Comparison of ENCODE assay signal across 1 cellular context in the genomic region with DNA sequence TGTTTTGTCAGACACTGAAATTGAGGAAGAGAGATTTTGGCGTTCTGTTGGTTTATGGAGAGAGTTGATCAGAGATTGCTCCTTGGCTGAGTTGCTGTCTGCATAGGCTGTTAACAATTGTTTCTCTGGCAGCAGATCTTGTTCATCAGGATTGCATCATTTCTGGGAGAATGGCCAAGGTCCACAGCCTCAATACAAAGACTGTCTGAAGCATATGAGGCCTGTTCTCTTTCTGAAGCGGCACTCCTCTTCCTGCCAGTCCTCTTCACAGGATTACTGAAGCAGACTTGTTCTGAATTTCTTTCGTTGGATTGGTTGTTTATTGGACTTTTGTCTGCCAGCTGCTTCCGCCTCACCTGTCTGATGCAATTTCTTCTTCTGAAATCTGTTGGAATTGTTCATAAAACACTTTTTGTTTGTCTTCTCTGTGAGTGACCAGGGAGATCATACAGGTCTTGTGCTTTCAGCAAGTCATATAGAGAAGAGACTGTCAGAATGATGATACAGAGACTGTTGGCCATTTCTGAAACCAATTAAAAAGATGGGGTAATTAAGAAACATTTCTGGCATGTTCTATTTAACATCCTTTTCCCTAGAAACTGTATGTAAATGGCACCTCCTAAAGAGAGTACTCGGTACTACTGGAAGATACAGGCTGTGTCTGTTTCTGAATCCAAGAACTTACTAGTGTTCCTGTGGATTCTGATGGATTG.
TF ChIP-seq lines count a peak whose summit lies in the region.

No MANE protein-coding gene starts in this region.

TF ChIP-seq in GM12878, 131 proteins besides CTCF, POLR2A, EP300 and RAD21 (continued from another document):
- TF ChIP-seq E4F1 (IDR thresholded peaks at IDR 0.05; ENCODE audit: borderline replicate concordance, partially characterized antibody) (no peak), ZNF274 (IDR thresholded peaks at IDR 0.05; ENCODE audit: insufficient read depth, insufficient read length) (no peak), MTA2 (IDR thresholded peaks at IDR 0.05; ENCODE audit: low read depth) (peak; percentile 38; the same call in 1 of the 2 replicates), IRF3 (IDR thresholded peaks at IDR 0.05) (no peak), TARDBP (IDR thresholded peaks at IDR 0.05; ENCODE audit: borderline replicate concordance) (no peak), NR2C2 (IDR thresholded peaks at IDR 0.05; ENCODE audit: borderline replicate concordance, control insufficient read depth, insufficient read length, low read depth) (no peak), HSF1 (IDR thresholded peaks at IDR 0.05; ENCODE audit: low read depth, low read length) (peak; percentile 59; the same call in 1 of the 2 replicates), ZBED1 (IDR thresholded peaks at IDR 0.05; ENCODE audit: borderline replicate concordance) (no peak), PAX5 (IDR thresholded peaks at IDR 0.05; ENCODE audit: borderline replicate concordance, low read depth, low read length) (no peak), ZNF207 (IDR thresholded peaks at IDR 0.05; ENCODE audit: borderline replicate concordance) (no peak), DPF2 (IDR thresholded peaks at IDR 0.05) (no peak), SMC3 (IDR thresholded peaks at IDR 0.05; ENCODE audit: borderline replicate concordance, low read length) (peak; percentile 10; the same call in 1 of the 2 replicates), CHD2 (IDR thresholded peaks at IDR 0.05; ENCODE audit: borderline replicate concordance, low read depth, low read length) (no peak), SMARCA5 (IDR thresholded peaks at IDR 0.05) (no peak), KAT2A (conservative IDR thresholded peaks at IDR 0.05; ENCODE audit: control insufficient read depth, low read depth, low read length) (no peak), SPI1 (IDR thresholded peaks at IDR 0.05; ENCODE audit: borderline replicate concordance, insufficient read depth, low read depth, low read length) (0 out of 2 replicates have a peak, but pooled peaks have one; percentile 12), ZNF217 (IDR thresholded peaks at IDR 0.05) (no peak), CREM (IDR thresholded peaks at IDR 0.05; ENCODE audit: low read depth) (no peak), IRF4 (IDR thresholded peaks at IDR 0.05; ENCODE audit: low read depth, low read length) (no peak), BACH1 (IDR thresholded peaks at IDR 0.05; ENCODE audit: borderline replicate concordance) (no peak), MEF2B (IDR thresholded peaks at IDR 0.05; ENCODE audit: partially characterized antibody, poor library complexity, severe bottlenecking) (no peak), CHD4 (IDR thresholded peaks at IDR 0.05) (no peak), TAF1 (IDR thresholded peaks at IDR 0.05; ENCODE audit: borderline replicate concordance, low read depth, low read length) (no peak), EED (IDR thresholded peaks at IDR 0.05; ENCODE audit: low read depth) (no peak), RFX5 (IDR thresholded peaks at IDR 0.05; ENCODE audit: low read depth, low read length) (no peak), SREBF1 (IDR thresholded peaks at IDR 0.05; ENCODE audit: low read length) (no peak)
- TF ChIP-seq, protein P1, sequence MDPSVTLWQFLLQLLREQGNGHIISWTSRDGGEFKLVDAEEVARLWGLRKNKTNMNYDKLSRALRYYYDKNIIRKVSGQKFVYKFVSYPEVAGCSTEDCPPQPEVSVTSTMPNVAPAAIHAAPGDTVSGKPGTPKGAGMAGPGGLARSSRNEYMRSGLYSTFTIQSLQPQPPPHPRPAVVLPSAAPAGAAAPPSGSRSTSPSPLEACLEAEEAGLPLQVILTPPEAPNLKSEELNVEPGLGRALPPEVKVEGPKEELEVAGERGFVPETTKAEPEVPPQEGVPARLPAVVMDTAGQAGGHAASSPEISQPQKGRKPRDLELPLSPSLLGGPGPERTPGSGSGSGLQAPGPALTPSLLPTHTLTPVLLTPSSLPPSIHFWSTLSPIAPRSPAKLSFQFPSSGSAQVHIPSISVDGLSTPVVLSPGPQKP (IDR thresholded peaks at IDR 0.05; ENCODE audit: low read depth, low read length) = no peak
- TF ChIP-seq, protein P2, sequence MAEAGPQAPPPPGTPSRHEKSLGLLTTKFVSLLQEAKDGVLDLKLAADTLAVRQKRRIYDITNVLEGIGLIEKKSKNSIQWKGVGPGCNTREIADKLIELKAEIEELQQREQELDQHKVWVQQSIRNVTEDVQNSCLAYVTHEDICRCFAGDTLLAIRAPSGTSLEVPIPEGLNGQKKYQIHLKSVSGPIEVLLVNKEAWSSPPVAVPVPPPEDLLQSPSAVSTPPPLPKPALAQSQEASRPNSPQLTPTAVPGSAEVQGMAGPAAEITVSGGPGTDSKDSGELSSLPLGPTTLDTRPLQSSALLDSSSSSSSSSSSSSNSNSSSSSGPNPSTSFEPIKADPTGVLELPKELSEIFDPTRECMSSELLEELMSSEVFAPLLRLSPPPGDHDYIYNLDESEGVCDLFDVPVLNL (IDR thresholded peaks at IDR 0.05; ENCODE audit: low read depth, low read length) = no peak
- TF ChIP-seq, protein P3, sequence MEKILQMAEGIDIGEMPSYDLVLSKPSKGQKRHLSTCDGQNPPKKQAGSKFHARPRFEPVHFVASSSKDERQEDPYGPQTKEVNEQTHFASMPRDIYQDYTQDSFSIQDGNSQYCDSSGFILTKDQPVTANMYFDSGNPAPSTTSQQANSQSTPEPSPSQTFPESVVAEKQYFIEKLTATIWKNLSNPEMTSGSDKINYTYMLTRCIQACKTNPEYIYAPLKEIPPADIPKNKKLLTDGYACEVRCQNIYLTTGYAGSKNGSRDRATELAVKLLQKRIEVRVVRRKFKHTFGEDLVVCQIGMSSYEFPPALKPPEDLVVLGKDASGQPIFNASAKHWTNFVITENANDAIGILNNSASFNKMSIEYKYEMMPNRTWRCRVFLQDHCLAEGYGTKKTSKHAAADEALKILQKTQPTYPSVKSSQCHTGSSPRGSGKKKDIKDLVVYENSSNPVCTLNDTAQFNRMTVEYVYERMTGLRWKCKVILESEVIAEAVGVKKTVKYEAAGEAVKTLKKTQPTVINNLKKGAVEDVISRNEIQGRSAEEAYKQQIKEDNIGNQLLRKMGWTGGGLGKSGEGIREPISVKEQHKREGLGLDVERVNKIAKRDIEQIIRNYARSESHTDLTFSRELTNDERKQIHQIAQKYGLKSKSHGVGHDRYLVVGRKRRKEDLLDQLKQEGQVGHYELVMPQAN (conservative IDR thresholded peaks at IDR 0.05) = no peak
- TF ChIP-seq, protein P4, sequence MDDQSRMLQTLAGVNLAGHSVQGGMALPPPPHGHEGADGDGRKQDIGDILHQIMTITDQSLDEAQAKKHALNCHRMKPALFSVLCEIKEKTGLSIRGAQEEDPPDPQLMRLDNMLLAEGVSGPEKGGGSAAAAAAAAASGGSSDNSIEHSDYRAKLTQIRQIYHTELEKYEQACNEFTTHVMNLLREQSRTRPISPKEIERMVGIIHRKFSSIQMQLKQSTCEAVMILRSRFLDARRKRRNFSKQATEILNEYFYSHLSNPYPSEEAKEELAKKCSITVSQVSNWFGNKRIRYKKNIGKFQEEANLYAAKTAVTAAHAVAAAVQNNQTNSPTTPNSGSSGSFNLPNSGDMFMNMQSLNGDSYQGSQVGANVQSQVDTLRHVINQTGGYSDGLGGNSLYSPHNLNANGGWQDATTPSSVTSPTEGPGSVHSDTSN (IDR thresholded peaks at IDR 0.05; ENCODE audit: insufficient replicate concordance, low read depth, low read length) = no peak
- TF ChIP-seq, protein P5, sequence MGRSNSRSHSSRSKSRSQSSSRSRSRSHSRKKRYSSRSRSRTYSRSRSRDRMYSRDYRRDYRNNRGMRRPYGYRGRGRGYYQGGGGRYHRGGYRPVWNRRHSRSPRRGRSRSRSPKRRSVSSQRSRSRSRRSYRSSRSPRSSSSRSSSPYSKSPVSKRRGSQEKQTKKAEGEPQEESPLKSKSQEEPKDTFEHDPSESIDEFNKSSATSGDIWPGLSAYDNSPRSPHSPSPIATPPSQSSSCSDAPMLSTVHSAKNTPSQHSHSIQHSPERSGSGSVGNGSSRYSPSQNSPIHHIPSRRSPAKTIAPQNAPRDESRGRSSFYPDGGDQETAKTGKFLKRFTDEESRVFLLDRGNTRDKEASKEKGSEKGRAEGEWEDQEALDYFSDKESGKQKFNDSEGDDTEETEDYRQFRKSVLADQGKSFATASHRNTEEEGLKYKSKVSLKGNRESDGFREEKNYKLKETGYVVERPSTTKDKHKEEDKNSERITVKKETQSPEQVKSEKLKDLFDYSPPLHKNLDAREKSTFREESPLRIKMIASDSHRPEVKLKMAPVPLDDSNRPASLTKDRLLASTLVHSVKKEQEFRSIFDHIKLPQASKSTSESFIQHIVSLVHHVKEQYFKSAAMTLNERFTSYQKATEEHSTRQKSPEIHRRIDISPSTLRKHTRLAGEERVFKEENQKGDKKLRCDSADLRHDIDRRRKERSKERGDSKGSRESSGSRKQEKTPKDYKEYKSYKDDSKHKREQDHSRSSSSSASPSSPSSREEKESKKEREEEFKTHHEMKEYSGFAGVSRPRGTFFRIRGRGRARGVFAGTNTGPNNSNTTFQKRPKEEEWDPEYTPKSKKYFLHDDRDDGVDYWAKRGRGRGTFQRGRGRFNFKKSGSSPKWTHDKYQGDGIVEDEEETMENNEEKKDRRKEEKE (IDR thresholded peaks at IDR 0.05) = no peak
TF ChIP-seq in GM12878: peak in this region for 4.
